Comparison of ENCODE assay signal across 16 cellular contexts in the genomic region with DNA sequence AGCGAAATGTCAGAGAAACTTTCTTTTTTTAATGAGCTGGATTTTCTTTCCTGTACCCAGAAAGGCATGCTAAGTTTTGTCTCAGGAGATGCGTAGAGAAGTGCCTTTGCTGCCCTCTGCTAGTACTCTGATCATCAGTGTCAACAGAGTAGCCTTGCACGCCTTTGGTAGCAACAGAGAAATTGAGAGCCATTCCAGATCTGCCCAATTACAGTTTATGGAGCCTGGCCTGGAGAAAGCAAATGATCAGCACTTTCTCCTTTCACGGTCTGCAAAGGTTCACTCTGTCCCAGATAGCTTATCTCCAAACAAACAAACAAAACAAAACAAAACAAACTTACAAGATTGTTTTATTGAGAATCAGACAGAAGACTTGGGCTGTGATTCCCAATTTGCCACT.
DNase-seq lines count a peak whose midpoint lies in the region; ATAC-seq, FAIRE-seq and TF ChIP-seq lines count a peak whose summit lies in the region.
"Had no signal": no experiment of that assay in that cellular context is flagged by ENCODE, and none has a peak within 500 bp of the region (broad histone marks: within the 10 kb centered on the region; RNA-seq: fewer than 3 reads in every experiment).

No MANE protein-coding gene starts in this region.

- H2AFZ ChIP-seq in GM23338 (peak overlapping the region; percentile 66; the same call in 1 of the 2 replicates), smooth muscle cell (ENCODE audit: low read depth) (peak overlapping the region; percentile 41)

- H3K27me3 Mint-ChIP-seq in GM23338 (ENCODE audit: insufficient read depth, low read depth, poor library complexity): peaks cover 2% of the 10 kb centered on the region
- H3K27me3 Mint-ChIP-seq: CD4-positive, alpha-beta T cell had no signal

- H3K9me3 ChIP-seq in smooth muscle cell (replicated peaks; ENCODE audit: low read depth) (no peaks in the 10 kb centered on the region), spleen (no peaks in the 10 kb centered on the region)
- H3K9me3 ChIP-seq: BLaER1 treated with 17β-estradiol and CSF1 and Interleukin-3, amounts not matched to agents 10 nM and 100 nM had no signal

- H3K4me3 ChIP-seq in GM23338: no peak overlapping the region
- H3K4me3 ChIP-seq in mesendoderm (ENCODE audit: low read length): no peak overlapping the region
- H3K4me3 ChIP-seq in smooth muscle cell: no peak overlapping the region
- no peak overlapping the region for H3K4me3 ChIP-seq in spleen
- H3K4me3 ChIP-seq: BLaER1 treated with 17β-estradiol and CSF1 and Interleukin-3, amounts not matched to agents 10 nM and 100 nM; GM12878 had no signal

- H2BK120ac ChIP-seq in mesendoderm (ENCODE audit: low read depth, low read length): no peak overlapping the region

- no peak overlapping the region for H2BK5ac ChIP-seq in mesendoderm (ENCODE audit: low read length)

- H3F3A ChIP-seq in GM23338 (replicated peaks; ENCODE audit: low read depth) (no peaks in the 10 kb centered on the region), smooth muscle cell (ENCODE audit: low read depth) (no peaks in the 10 kb centered on the region)

- no peak overlapping the region for H3K23ac ChIP-seq in mesendoderm (ENCODE audit: low read length)

- no peak overlapping the region for H4K5ac ChIP-seq in mesendoderm (ENCODE audit: low read length)

- H3K9me2 ChIP-seq in GM23338 (ENCODE audit: insufficient read depth): no peaks in the 10 kb centered on the region

- H3K27ac ChIP-seq in GM23338 (ENCODE audit: low read depth) (no peak overlapping the region), mesendoderm (ENCODE audit: low read depth, low read length) (no peak overlapping the region), smooth muscle cell (ENCODE audit: low read depth) (no peak overlapping the region), spleen (no peak overlapping the region)
- H3K27ac ChIP-seq: BLaER1 treated with 17β-estradiol and CSF1 and Interleukin-3, amounts not matched to agents 10 nM and 100 nM had no signal

- H3K79me2 ChIP-seq in GM23338 (replicated peaks; ENCODE audit: insufficient read depth) (no peaks in the 10 kb centered on the region), mesendoderm (ENCODE audit: control insufficient read depth, insufficient read depth, low read length) (no peaks in the 10 kb centered on the region), smooth muscle cell (ENCODE audit: low read depth) (no peaks in the 10 kb centered on the region)

- no peaks in the 10 kb centered on the region for H4K20me1 ChIP-seq in GM23338 (replicated peaks; ENCODE audit: insufficient read depth)
- H4K20me1 ChIP-seq in smooth muscle cell (ENCODE audit: low read depth): no peaks in the 10 kb centered on the region
- H4K20me1 ChIP-seq: BLaER1 treated with 17β-estradiol and CSF1 and Interleukin-3, amounts not matched to agents 10 nM and 100 nM had no signal

- no peak overlapping the region for H3K18ac ChIP-seq in mesendoderm (ENCODE audit: low read length)

- H3K9ac ChIP-seq in mesendoderm (ENCODE audit: low read length) (no peak overlapping the region), smooth muscle cell (ENCODE audit: low read depth) (no peak overlapping the region)
- H3K9ac ChIP-seq: BLaER1 treated with 17β-estradiol and CSF1 and Interleukin-3, amounts not matched to agents 10 nM and 100 nM had no signal

- TF ChIP-seq POLR2A in spleen (IDR thresholded peaks at IDR 0.05): no peak

- no peak overlapping the region for H3K4me3 Mint-ChIP-seq in GM23338
- H3K4me3 Mint-ChIP-seq: CD4-positive, alpha-beta T cell had no signal

- peak; percentile 41 for FAIRE-seq in endometrium (lab: Jason Lieb, UNC)
- FAIRE-seq: GM12878, H54, HTR-8/SVneo had no signal

- H2AK5ac ChIP-seq in mesendoderm (ENCODE audit: low read length): no peak overlapping the region

- no peaks in the 10 kb centered on the region; the same call in 2 of the 3 replicates for H3K4me1 Mint-ChIP-seq in GM23338

- H4K8ac ChIP-seq in mesendoderm (ENCODE audit: low read depth, low read length): no peak overlapping the region

- ATAC-seq in GM23338 (no peak), HG03460 (IDR thresholded peaks at IDR 0.05; ENCODE audit: unreplicated experiment) (no peak)
- ATAC-seq: GM12878, HCT116 had no signal

- no peak overlapping the region for H3K56ac ChIP-seq in mesendoderm (ENCODE audit: low read length)

- DNase-seq in GM23338 (ENCODE audit: low spot score) (no peak), mesendoderm (peak; percentile 11), smooth muscle cell (lab: John Stamatoyannopoulos, UW; ENCODE audit: unreplicated experiment) (no peak), spleen (no peak), NCI-H446 (lab: John Stamatoyannopoulos, UW) (no peak)
- DNase-seq: ACHN; Calu3; CD4-positive, alpha-beta T cell; DMS 273 treated with DMSO at 0.1 percent for 48 hours had no signal

- WGBS in mesendoderm (ENCODE audit: extremely low coverage, insufficient coverage, low lambda C conversion rate): no CpG with 5 or more reads among the region's 4 CpGs
- WGBS in smooth muscle cell (ENCODE audit: low lambda C conversion rate): 36% methylated on average over 4 of the region's 4 CpGs
- WGBS in spleen, 5 donors: 58 to 72% (median 68%) methylated on average over 4 of the region's 4 CpGs

- TF ChIP-seq CTCF in GM23338 (conservative IDR thresholded peaks at IDR 0.05; ENCODE audit: low read depth in 2 of 2) (no peak), smooth muscle cell (IDR thresholded peaks at IDR 0.05; ENCODE audit: borderline replicate concordance, insufficient read depth, poor library complexity, severe bottlenecking) (no peak), spleen (IDR thresholded peaks at IDR 0.05 in 8 of 11, conservative IDR thresholded peaks at IDR 0.05 in 3 of 11) (no peak)

- no peaks in the 10 kb centered on the region for H3K79me1 ChIP-seq in mesendoderm (ENCODE audit: low read length)

- intact Hi-C loops in spleen (cut with DNase I; ENCODE audit: low total_unique reads): no loop called here

- H3K36me3 ChIP-seq in GM23338 (ENCODE audit: insufficient read depth) (no peaks in the 10 kb centered on the region), mesendoderm (ENCODE audit: control insufficient read depth, insufficient read depth, low read length) (no peaks in the 10 kb centered on the region), smooth muscle cell (ENCODE audit: low read depth) (no peaks in the 10 kb centered on the region), spleen (no peaks in the 10 kb centered on the region)
- H3K36me3 ChIP-seq: BLaER1 treated with 17β-estradiol and CSF1 and Interleukin-3, amounts not matched to agents 10 nM and 100 nM had no signal

- no peaks in the 10 kb centered on the region for H3K9me3 Mint-ChIP-seq in GM23338

- no peak overlapping the region for H2BK15ac ChIP-seq in mesendoderm (replicated peaks; ENCODE audit: low read depth)

- H3K4me1 ChIP-seq in GM23338 (ENCODE audit: insufficient read depth) (no peaks in the 10 kb centered on the region), mesendoderm (ENCODE audit: control insufficient read depth, low read depth, low read length) (no peaks in the 10 kb centered on the region), smooth muscle cell (ENCODE audit: low read depth) (no peaks in the 10 kb centered on the region), spleen (no peaks in the 10 kb centered on the region)
- H3K4me1 ChIP-seq: BLaER1 treated with 17β-estradiol and CSF1 and Interleukin-3, amounts not matched to agents 10 nM and 100 nM had no signal

- H3K27me3 ChIP-seq in GM23338 (ENCODE audit: insufficient read depth): no peaks in the 10 kb centered on the region
- H3K27me3 ChIP-seq in mesendoderm (ENCODE audit: insufficient read depth, low read length, poor library complexity): no peaks in the 10 kb centered on the region
- H3K27me3 ChIP-seq in smooth muscle cell (ENCODE audit: low read depth): no peaks in the 10 kb centered on the region
- H3K27me3 ChIP-seq in spleen (replicated peaks in 1 of 7): no peaks in the 10 kb centered on the region
- H3K27me3 ChIP-seq: BLaER1 treated with 17β-estradiol and CSF1 and Interleukin-3, amounts not matched to agents 10 nM and 100 nM had no signal

- H3K27ac Mint-ChIP-seq in GM23338: no peak overlapping the region; the same call in 1 of the 2 replicates
- H3K27ac Mint-ChIP-seq: CD4-positive, alpha-beta T cell had no signal

- H3K4ac ChIP-seq in mesendoderm (ENCODE audit: low read depth, low read length): no peak overlapping the region

- H3K4me2 ChIP-seq in GM23338 (no peak overlapping the region), mesendoderm (ENCODE audit: low read length) (no peak overlapping the region), smooth muscle cell (no peak overlapping the region)
- H3K4me2 ChIP-seq: BLaER1 treated with 17β-estradiol and CSF1 and Interleukin-3, amounts not matched to agents 10 nM and 100 nM had no signal

- H3K36me3 Mint-ChIP-seq in GM23338 (ENCODE audit: low read depth): no peaks in the 10 kb centered on the region

TF ChIP-seq in GM23338, 12 proteins besides CTCF, POLR2A, EP300 and RAD21 (continues in another document):
- TF ChIP-seq EZH2 (IDR thresholded peaks at IDR 0.05; ENCODE audit: low read depth, unreplicated experiment) (no peak), NANOG (IDR thresholded peaks at IDR 0.05; ENCODE audit: borderline replicate concordance) (no peak), STAT1 (IDR thresholded peaks at IDR 0.05; ENCODE audit: unreplicated experiment) (no peak), ZNF331 (CRISPR knock-in tag; IDR thresholded peaks at IDR 0.05; ENCODE audit: low read depth) (no peak)
- TF ChIP-seq, protein P1, sequence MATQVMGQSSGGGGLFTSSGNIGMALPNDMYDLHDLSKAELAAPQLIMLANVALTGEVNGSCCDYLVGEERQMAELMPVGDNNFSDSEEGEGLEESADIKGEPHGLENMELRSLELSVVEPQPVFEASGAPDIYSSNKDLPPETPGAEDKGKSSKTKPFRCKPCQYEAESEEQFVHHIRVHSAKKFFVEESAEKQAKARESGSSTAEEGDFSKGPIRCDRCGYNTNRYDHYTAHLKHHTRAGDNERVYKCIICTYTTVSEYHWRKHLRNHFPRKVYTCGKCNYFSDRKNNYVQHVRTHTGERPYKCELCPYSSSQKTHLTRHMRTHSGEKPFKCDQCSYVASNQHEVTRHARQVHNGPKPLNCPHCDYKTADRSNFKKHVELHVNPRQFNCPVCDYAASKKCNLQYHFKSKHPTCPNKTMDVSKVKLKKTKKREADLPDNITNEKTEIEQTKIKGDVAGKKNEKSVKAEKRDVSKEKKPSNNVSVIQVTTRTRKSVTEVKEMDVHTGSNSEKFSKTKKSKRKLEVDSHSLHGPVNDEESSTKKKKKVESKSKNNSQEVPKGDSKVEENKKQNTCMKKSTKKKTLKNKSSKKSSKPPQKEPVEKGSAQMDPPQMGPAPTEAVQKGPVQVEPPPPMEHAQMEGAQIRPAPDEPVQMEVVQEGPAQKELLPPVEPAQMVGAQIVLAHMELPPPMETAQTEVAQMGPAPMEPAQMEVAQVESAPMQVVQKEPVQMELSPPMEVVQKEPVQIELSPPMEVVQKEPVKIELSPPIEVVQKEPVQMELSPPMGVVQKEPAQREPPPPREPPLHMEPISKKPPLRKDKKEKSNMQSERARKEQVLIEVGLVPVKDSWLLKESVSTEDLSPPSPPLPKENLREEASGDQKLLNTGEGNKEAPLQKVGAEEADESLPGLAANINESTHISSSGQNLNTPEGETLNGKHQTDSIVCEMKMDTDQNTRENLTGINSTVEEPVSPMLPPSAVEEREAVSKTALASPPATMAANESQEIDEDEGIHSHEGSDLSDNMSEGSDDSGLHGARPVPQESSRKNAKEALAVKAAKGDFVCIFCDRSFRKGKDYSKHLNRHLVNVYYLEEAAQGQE (IDR thresholded peaks at IDR 0.05; ENCODE audit: unreplicated experiment): no peak
